ENCODE assay signal across 1 cellular context in the genomic region with DNA sequence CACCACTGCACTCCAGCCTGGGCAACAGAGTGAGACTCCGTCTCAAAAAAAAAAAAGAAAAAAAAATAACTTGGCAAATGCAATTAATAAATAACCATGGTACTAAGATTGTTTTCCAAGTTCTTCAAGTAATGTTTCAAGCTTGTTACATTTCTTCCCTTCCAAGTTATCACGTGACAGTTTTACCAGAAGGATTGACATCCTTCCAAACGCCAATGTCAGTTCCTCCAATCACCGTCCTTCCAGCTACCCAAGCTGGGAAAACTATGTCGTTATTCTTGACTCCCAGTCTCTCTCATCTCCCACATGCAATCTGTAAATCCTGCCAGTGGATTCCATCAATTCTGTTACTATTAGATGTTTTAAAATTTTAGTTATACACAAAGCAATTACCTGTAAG.
TF ChIP-seq lines count a peak whose summit lies in the region.

No MANE protein-coding gene starts in this region.

TF ChIP-seq in K562, 482 proteins besides CTCF, POLR2A, EP300 and RAD21:
- TF ChIP-seq RAD51 (IDR thresholded peaks at IDR 0.05; ENCODE audit: borderline replicate concordance, low read depth), result peak; percentile 70
- no peak for TF ChIP-seq ZNF699 (CRISPR knock-in tag; IDR thresholded peaks at IDR 0.05; ENCODE audit: insufficient replicate concordance)
- TF ChIP-seq, protein P1, sequence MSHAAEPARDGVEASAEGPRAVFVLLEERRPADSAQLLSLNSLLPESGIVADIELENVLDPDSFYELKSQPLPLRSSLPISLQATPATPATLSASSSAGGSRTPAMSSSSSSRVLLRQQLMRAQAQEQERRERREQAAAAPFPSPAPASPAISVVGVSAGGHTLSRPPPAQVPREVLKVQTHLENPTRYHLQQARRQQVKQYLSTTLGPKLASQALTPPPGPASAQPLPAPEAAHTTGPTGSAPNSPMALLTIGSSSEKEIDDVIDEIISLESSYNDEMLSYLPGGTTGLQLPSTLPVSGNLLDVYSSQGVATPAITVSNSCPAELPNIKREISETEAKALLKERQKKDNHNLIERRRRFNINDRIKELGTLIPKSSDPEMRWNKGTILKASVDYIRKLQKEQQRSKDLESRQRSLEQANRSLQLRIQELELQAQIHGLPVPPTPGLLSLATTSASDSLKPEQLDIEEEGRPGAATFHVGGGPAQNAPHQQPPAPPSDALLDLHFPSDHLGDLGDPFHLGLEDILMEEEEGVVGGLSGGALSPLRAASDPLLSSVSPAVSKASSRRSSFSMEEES (CRISPR knock-in tag; IDR thresholded peaks at IDR 0.05), result peak; percentile 92
- peak; percentile 50; the same call in 1 of the 2 replicates for TF ChIP-seq TOE1 (IDR thresholded peaks at IDR 0.05; ENCODE audit: borderline replicate concordance)
- no peak for TF ChIP-seq TOE1 (CRISPR knock-in tag; IDR thresholded peaks at IDR 0.05; ENCODE audit: borderline replicate concordance, low read depth)
- no peak for TF ChIP-seq SRSF9 (IDR thresholded peaks at IDR 0.05; ENCODE audit: borderline replicate concordance, low read depth, low read length)
- TF ChIP-seq ARID1B (IDR thresholded peaks at IDR 0.05), result no peak
- no peak for TF ChIP-seq ZNF589 (CRISPR knock-in tag; IDR thresholded peaks at IDR 0.05; ENCODE audit: low read depth)
- no peak for TF ChIP-seq KLF13 (tag; IDR thresholded peaks at IDR 0.05; ENCODE audit: borderline replicate concordance, low read depth)
- TF ChIP-seq, protein P2, sequence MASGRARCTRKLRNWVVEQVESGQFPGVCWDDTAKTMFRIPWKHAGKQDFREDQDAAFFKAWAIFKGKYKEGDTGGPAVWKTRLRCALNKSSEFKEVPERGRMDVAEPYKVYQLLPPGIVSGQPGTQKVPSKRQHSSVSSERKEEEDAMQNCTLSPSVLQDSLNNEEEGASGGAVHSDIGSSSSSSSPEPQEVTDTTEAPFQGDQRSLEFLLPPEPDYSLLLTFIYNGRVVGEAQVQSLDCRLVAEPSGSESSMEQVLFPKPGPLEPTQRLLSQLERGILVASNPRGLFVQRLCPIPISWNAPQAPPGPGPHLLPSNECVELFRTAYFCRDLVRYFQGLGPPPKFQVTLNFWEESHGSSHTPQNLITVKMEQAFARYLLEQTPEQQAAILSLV (tag; IDR thresholded peaks at IDR 0.05), result no peak
- TF ChIP-seq, protein P3, sequence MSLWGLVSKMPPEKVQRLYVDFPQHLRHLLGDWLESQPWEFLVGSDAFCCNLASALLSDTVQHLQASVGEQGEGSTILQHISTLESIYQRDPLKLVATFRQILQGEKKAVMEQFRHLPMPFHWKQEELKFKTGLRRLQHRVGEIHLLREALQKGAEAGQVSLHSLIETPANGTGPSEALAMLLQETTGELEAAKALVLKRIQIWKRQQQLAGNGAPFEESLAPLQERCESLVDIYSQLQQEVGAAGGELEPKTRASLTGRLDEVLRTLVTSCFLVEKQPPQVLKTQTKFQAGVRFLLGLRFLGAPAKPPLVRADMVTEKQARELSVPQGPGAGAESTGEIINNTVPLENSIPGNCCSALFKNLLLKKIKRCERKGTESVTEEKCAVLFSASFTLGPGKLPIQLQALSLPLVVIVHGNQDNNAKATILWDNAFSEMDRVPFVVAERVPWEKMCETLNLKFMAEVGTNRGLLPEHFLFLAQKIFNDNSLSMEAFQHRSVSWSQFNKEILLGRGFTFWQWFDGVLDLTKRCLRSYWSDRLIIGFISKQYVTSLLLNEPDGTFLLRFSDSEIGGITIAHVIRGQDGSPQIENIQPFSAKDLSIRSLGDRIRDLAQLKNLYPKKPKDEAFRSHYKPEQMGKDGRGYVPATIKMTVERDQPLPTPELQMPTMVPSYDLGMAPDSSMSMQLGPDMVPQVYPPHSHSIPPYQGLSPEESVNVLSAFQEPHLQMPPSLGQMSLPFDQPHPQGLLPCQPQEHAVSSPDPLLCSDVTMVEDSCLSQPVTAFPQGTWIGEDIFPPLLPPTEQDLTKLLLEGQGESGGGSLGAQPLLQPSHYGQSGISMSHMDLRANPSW (CRISPR knock-in tag; IDR thresholded peaks at IDR 0.05), result no peak
- no peak for TF ChIP-seq ZKSCAN8 (CRISPR knock-in tag; IDR thresholded peaks at IDR 0.05)
- TF ChIP-seq CBFA2T2 (conservative IDR thresholded peaks at IDR 0.05), result peak; percentile 29; the same call in 1 of the 2 replicates
